Comparison of ENCODE assay signal across 24 cellular contexts in the genomic region with DNA sequence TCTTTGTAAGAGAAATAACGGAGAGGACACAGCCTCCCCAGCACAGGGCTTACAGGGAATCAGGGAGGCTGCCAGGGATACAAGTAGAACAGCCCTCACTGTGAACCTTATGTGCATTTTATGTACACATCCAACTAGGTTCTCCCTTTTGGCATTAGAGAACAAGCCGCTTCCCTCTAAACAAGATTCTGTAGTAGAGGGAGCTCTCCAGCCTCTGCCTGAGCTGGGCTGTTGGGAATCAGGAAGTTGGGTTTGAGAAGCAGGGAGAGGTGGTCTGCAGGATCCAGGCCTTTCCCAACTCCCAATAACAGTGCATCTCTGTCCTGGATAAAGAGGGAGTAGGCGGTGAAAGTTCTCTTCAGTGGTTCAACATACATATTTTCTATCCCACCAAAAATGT.
"Had no signal": no experiment of that assay in that cellular context is flagged by ENCODE, and none has a peak within 500 bp of the region (broad histone marks: within the 10 kb centered on the region; RNA-seq: fewer than 3 reads in every experiment).

No MANE protein-coding gene starts in this region.

- H3K36me3 ChIP-seq: adrenal gland, ascending aorta, brain microvascular endothelial cell, left ventricle myocardium inferior, spleen, thyroid gland had no signal

- H3K4me1 Mint-ChIP-seq: activated T-helper 17 cell treated with anti-CD3 and anti-CD28 coated beads, Interleukin-2, amount 50 U/mL, for 72 hours; immature natural killer cell had no signal

- H3K4me2 ChIP-seq: hepatocyte had no signal

- H3K79me2 ChIP-seq: hepatocyte had no signal

- H3K9me3 ChIP-seq: adrenal gland, ascending aorta, left ventricle myocardium inferior, spleen, thyroid gland had no signal

- H3K36me3 Mint-ChIP-seq: activated naive CD4-positive, alpha-beta T cell treated with anti-CD3 and anti-CD28 coated beads, Interleukin-2, amount 50 U/mL, for 72 hours; immature natural killer cell; WTC11 had no signal

- H3K9me3 Mint-ChIP-seq: activated naive CD4-positive, alpha-beta T cell treated with anti-CD3 and anti-CD28 coated beads, Interleukin-2, amount 50 U/mL, for 72 hours; activated T-helper 17 cell treated with anti-CD3 and anti-CD28 coated beads, Interleukin-2, amount 50 U/mL, for 72 hours; immature natural killer cell; nephron; WTC11 had no signal

- H3K27ac Mint-ChIP-seq: activated naive CD4-positive, alpha-beta T cell treated with anti-CD3 and anti-CD28 coated beads, Interleukin-2, amount 50 U/mL, for 72 hours; activated T-helper 17 cell treated with anti-CD3 and anti-CD28 coated beads, Interleukin-2, amount 50 U/mL, for 72 hours; immature natural killer cell; nephron; WTC11 had no signal

- H3K27ac ChIP-seq: hepatocyte, left ventricle myocardium inferior, spleen, thyroid gland had no signal

- H3K27me3 ChIP-seq: adrenal gland, ascending aorta, brain microvascular endothelial cell, hepatocyte, spleen, thyroid gland had no signal

- H2AFZ ChIP-seq: hepatocyte had no signal

- DNase-seq: activated T-cell treated with anti-CD3 and anti-CD28 coated beads, Interleukin-2, amount 50 U/mL, for 1 hour; adrenal gland; brain microvascular endothelial cell; caudate nucleus; dermis blood vessel endothelial cell; effector memory CD4-positive, alpha-beta T cell; glutamatergic neuron; immature natural killer cell; kidney glomerular epithelial cell; left ventricle myocardium inferior; mammary epithelial cell; midbrain; posterior cingulate gyrus; spleen; stimulated activated CD4-positive, alpha-beta T cell treated with anti-CD3 and anti-CD28 coated beads, Interleukin-4, amount 100 ng/mL, for 1 hour; stimulated activated naive CD8-positive, alpha-beta T cell treated with anti-CD3 and anti-CD28 coated beads, Interleukin-15, Interleukin-2, amounts not matched to agents 100 U/mL and 50 U/mL, for 24 hours; T-helper 9 cell; thyroid gland had no signal

- H3K4me3 Mint-ChIP-seq: activated T-helper 17 cell treated with anti-CD3 and anti-CD28 coated beads, Interleukin-2, amount 50 U/mL, for 72 hours; immature natural killer cell; nephron; WTC11 had no signal

- H3K4me3 ChIP-seq: adrenal gland, ascending aorta, hepatocyte, left ventricle myocardium inferior, spleen, thyroid gland had no signal
